3 cellular contexts compared by ENCODE assay signal in the genomic region with DNA sequence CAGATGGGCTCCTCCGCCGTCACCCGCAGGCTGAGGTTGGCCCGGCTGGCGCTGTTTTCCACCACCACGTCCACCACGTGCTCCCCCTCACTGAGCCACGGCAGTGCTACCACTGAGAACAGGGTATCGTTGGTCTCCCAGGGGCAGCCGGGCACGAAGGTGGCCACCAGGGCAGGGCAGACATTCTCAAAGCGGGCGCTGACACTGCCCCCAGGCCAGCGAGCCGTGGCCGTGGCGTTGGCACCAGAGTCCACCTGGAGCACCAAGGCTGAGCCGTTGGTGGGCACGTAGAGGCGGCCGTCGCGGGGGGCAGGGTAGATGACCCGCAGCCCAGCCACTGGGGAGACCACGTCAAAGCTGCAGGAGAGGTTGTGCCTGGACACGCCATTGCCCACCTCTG. TPM values are rescaled to one million over a fixed set of nuclear protein-coding genes. Genes with fewer than 3 reads are reported as not detected.
"Had no signal": no experiment of that assay in that cellular context is flagged by ENCODE, and none has a peak within 500 bp of the region (broad histone marks: within the 10 kb centered on the region; RNA-seq: fewer than 3 reads in every experiment).

No MANE protein-coding gene starts in this region.

RNA-seq across cellular contexts. Expression of gene RAB26, which starts 34.2 kb away (rescaled TPM):
- total RNA-seq: activated naive CD4-positive, alpha-beta T cell treated with anti-CD3 and anti-CD28 coated beads for 36 hours; activated T-cell treated with anti-CD3 and anti-CD28 coated beads, Interleukin-2, amount 50 U/mL, for 4 hours; ascending aorta had no signal
